In the genomic region with DNA sequence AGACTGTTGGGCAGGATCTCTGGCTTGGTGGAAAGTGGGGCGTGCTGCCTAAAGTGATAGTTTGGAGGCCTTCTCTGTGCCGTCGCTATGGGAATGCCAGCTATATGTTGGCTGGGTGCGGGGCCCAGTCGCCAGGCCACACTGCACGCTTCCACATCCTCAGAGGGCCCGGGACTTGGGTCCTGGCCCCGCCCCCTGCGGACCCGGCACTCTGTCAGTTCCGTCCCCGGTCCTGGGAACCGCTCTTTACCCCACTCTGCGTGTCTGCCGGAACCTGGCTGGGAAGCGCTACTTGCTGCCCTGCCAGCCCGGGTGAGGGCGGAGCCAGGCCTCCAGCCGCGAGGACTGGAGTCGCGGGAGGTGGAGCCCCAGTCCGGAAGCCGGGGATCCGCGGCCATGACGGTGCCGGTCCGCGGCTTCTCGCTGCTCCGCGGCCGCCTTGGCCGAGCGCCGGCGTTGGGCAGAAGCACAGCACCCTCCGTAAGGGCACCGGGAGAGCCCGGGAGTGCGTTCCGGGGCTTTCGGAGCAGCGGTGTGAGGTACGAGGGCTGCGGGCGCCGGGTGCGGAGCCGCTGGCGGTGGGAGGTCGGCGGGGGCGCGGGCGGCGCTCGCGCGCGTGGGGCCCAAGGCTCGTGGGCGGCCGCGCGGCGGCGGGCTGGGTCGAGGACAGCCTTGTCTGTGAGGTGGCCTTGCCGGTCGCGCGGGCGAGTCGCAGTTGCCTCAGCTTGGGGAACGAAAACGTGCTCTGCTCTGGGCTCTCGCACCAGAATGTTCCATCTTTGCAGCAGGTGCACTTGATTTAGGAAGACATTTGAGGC, we compare ENCODE assay signal across 8 cellular contexts. TPM values are rescaled to one million over a fixed set of nuclear protein-coding genes. Genes with fewer than 3 reads are reported as not detected.
DNase-seq lines count a peak whose midpoint lies in the region; ATAC-seq and TF ChIP-seq lines count a peak whose summit lies in the region.

A gene (plus strand): TSS at position 376 of the 818 bp plus-strand sequence. CDS start 21 bp downstream, at position 397.

- 0% methylated on average over 63 to 79 of the region's 79 CpGs for WGBS in lung, 2 donors

- peaks cover 14% of the 10 kb centered on the region for H3K4me1 ChIP-seq in CD8-positive, alpha-beta memory T cell (ENCODE audit: insufficient read depth, low read length)
- H3K4me1 ChIP-seq in lung (ENCODE audit: control insufficient read depth in 2 of 2, insufficient read depth in 2 of 2, low read length in 2 of 2) = peaks cover 0 to 19% of the 10 kb centered on the region in 2 donors

- H3K36me3 ChIP-seq in CD8-positive, alpha-beta memory T cell (ENCODE audit: insufficient read depth, low read length) = peaks cover 10% of the 10 kb centered on the region
- H3K36me3 ChIP-seq in lung (ENCODE audit: control insufficient read depth in 2 of 2, insufficient read depth in 2 of 2, low read length in 2 of 2) = peaks cover 1 to 4% of the 10 kb centered on the region in 2 donors

- DNase-seq in CD8-positive, alpha-beta memory T cell = peak; percentile 66 to 85 (median 78)
- peak; percentile 97 for DNase-seq in HK-2 (ENCODE audit: unreplicated experiment)
- peak; percentile 84 for DNase-seq in NCI-H82 treated with DMSO at 0.1 percent for 48 hours (lab: John Stamatoyannopoulos, UW; ENCODE audit: unreplicated experiment)
- DNase-seq in activated CD8-positive, alpha-beta T cell treated with anti-CD3 and anti-CD28 coated beads, Interleukin-2, amount 10 ng/mL, durations not matched to agents 7 days and 5 days = peak; percentile 84
- DNase-seq in effector CD4-positive, alpha-beta T cell = peak; percentile 63
- DNase-seq in lung (ENCODE audit: low spot score) = peak; percentile 95
- peak; percentile 67 to 86 (median 70) for DNase-seq in stimulated activated CD4-positive, alpha-beta T cell treated with anti-CD3 and anti-CD28 coated beads, TNF-alpha, amount 100 ng/mL, for 24 hours (ENCODE audit: low read depth in 3 of 3)

- H3K36me3 Mint-ChIP-seq in CD8-positive, alpha-beta memory T cell = peaks cover 5 to 27% (median 6%) of the 10 kb centered on the region in 3 donors
- peaks cover 25% of the 10 kb centered on the region for H3K36me3 Mint-ChIP-seq in activated CD8-positive, alpha-beta T cell treated with anti-CD3 and anti-CD28 coated beads, Interleukin-2, amount 10 ng/mL, durations not matched to agents 7 days and 5 days (ENCODE audit: low read depth)

- peak within 1 kb of the TSS; percentile 57 for H3K27ac ChIP-seq in CD8-positive, alpha-beta memory T cell (ENCODE audit: low read depth, low read length)
- peak within 1 kb of the TSS; percentile 99 to 100 for H3K27ac ChIP-seq in lung (ENCODE audit: low read depth in 1 of 2, low read length in 1 of 2)

- H3K4me1 Mint-ChIP-seq in CD8-positive, alpha-beta memory T cell = peaks cover 22 to 40% (median 27%) of the 10 kb centered on the region in 3 donors
- peaks cover 18% of the 10 kb centered on the region for H3K4me1 Mint-ChIP-seq in activated CD8-positive, alpha-beta T cell treated with anti-CD3 and anti-CD28 coated beads, Interleukin-2, amount 10 ng/mL, durations not matched to agents 7 days and 5 days (ENCODE audit: low read depth)

- H3K9me3 Mint-ChIP-seq in CD8-positive, alpha-beta memory T cell = no peaks in the 10 kb centered on the region
- no peaks in the 10 kb centered on the region for H3K9me3 Mint-ChIP-seq in activated CD8-positive, alpha-beta T cell treated with anti-CD3 and anti-CD28 coated beads, Interleukin-2, amount 10 ng/mL, durations not matched to agents 7 days and 5 days (ENCODE audit: insufficient read depth)

- TF ChIP-seq CTCF in lung (IDR thresholded peaks at IDR 0.05; ENCODE audit: control extremely low read depth, extremely low read depth) = no peak

- POLR2A ChIA-PET in CD8-positive, alpha-beta memory T cell (lab: Charles Lee) = no interaction called here
- POLR2A ChIA-PET in activated CD8-positive, alpha-beta T cell treated with anti-CD3 and anti-CD28 coated beads, Interleukin-2, amount 10 ng/mL, durations not matched to agents 7 days and 5 days (lab: Charles Lee) = interaction anchor here (0.6 kb wide), 1 partner anchor 85 kb away, joined by 3 read pairs; no protein-coding TSS in a partner anchor

- H3K27ac Mint-ChIP-seq in CD8-positive, alpha-beta memory T cell = peak within 1 kb of the TSS; percentile 24 to 95 (median 89)
- H3K27ac Mint-ChIP-seq in activated CD8-positive, alpha-beta T cell treated with anti-CD3 and anti-CD28 coated beads, Interleukin-2, amount 10 ng/mL, durations not matched to agents 7 days and 5 days = peak within 1 kb of the TSS; percentile 90

- ATAC-seq in GM19455 (IDR thresholded peaks at IDR 0.05; ENCODE audit: unreplicated experiment) = peak; percentile 98
- ATAC-seq in activated CD8-positive, alpha-beta T cell treated with anti-CD3 and anti-CD28 coated beads, Interleukin-2, amount 10 ng/mL, durations not matched to agents 7 days and 5 days = peak; percentile 99
- ATAC-seq in lung (ENCODE audit: insufficient read depth, low FRiP score) = peak; percentile 96

- CTCF ChIA-PET in CD8-positive, alpha-beta memory T cell (lab: Charles Lee) = no interaction called here
- CTCF ChIA-PET in activated CD8-positive, alpha-beta T cell treated with anti-CD3 and anti-CD28 coated beads, Interleukin-2, amount 10 ng/mL, durations not matched to agents 7 days and 5 days (lab: Charles Lee) = interaction anchor here (1.0 kb wide), 1 partner anchor 23 kb away, joined by 3 read pairs; no protein-coding TSS in a partner anchor

- no peaks in the 10 kb centered on the region for H3K27me3 ChIP-seq in CD8-positive, alpha-beta memory T cell (ENCODE audit: insufficient read depth, low read length, poor library complexity, severe bottlenecking)
- H3K27me3 ChIP-seq in lung (ENCODE audit: control insufficient read depth, insufficient read depth) = no peaks in the 10 kb centered on the region

- no peaks in the 10 kb centered on the region for H3K9me3 ChIP-seq in CD8-positive, alpha-beta memory T cell (ENCODE audit: low read length)
- H3K9me3 ChIP-seq in lung (ENCODE audit: control insufficient read depth in 2 of 2, insufficient read depth in 1 of 2, low read length in 1 of 2) = no peaks in the 10 kb centered on the region

- peaks cover 0 to 3% of the 10 kb centered on the region in 2 donors for H3K27me3 Mint-ChIP-seq in CD8-positive, alpha-beta memory T cell
- peaks cover 26% of the 10 kb centered on the region for H3K27me3 Mint-ChIP-seq in activated CD8-positive, alpha-beta T cell treated with anti-CD3 and anti-CD28 coated beads, Interleukin-2, amount 10 ng/mL, durations not matched to agents 7 days and 5 days (ENCODE audit: low read depth)

- peak within 1 kb of the TSS; percentile 84 to 93 (median 91) for H3K4me3 Mint-ChIP-seq in CD8-positive, alpha-beta memory T cell
- peak within 1 kb of the TSS; percentile 82 for H3K4me3 Mint-ChIP-seq in activated CD8-positive, alpha-beta T cell treated with anti-CD3 and anti-CD28 coated beads, Interleukin-2, amount 10 ng/mL, durations not matched to agents 7 days and 5 days

- peak within 1 kb of the TSS; percentile 66 for H3K4me3 ChIP-seq in CD8-positive, alpha-beta memory T cell (ENCODE audit: low read length)
- peak within 1 kb of the TSS; percentile 71 for H3K4me3 ChIP-seq in lung

RNA-seq across cellular contexts. Expression of the gene that starts here (rescaled TPM):
- total RNA-seq in CD8-positive, alpha-beta memory T cell = 1 to 10 TPM; 7.5 to 8.5 TPM
- polyA plus RNA-seq in CD8-positive, alpha-beta memory T cell = 5.0 TPM
- total RNA-seq in activated CD8-positive, alpha-beta T cell treated with anti-CD3 and anti-CD28 coated beads, Interleukin-2, amount 10 ng/mL, durations not matched to agents 7 days and 5 days = 1 to 10 TPM; 5.3 to 5.5 TPM
- total RNA-seq in lung = 10 to 100 TPM; 15.8 to 32.1 TPM
- polyA plus RNA-seq in lung = 10 to 100 TPM; 11.9 to 15.0 TPM

Comparison
In these comparisons a context has a peak if more than half of its experiments do, and no peak if none do; other contexts are left out.
1. Peak in every context shown above with its lines: DNase-seq, ATAC-seq, H3K4me3 ChIP-seq and H3K27ac ChIP-seq.